In genomic region chr13:32170841-32171240, GRCh38 we compare ENCODE assay signal across 25 cellular contexts.
DNase-seq lines count a peak whose midpoint lies in the region; ATAC-seq, FAIRE-seq and TF ChIP-seq lines count a peak whose summit lies in the region.
"Had no signal": no experiment of that assay in that cellular context is flagged by ENCODE, and none has a peak within 500 bp of the region (broad histone marks: within the 10 kb centered on the region; RNA-seq: fewer than 3 reads in every experiment).

No MANE protein-coding gene starts in this region.

- 94% methylated on average over 4 of the region's 4 CpGs for WGBS in HepG2 (ENCODE audit: low lambda C conversion rate)
- WGBS in right lobe of liver (ENCODE audit: insufficient coverage, low coverage, low lambda C conversion rate, missing lambda C conversion rate) = 94% methylated on average over 4 of the region's 4 CpGs

- no peaks in the 10 kb centered on the region for H3K27me3 Mint-ChIP-seq in activated CD8-positive, alpha-beta memory T cell treated with anti-CD3 and anti-CD28 coated beads, Interleukin-2, amount 10 ng/mL, durations not matched to agents 7 days and 5 days
- H3K27me3 Mint-ChIP-seq: CD4-positive, alpha-beta memory T cell had no signal

- POLR2A ChIA-PET in HepG2 (lab: Yijun Ruan, JAX) = no interaction called here

- no peak overlapping the region for H3K9ac ChIP-seq in HepG2 (ENCODE audit: insufficient read depth, low read depth, low read length)
- H3K9ac ChIP-seq: BLaER1 had no signal

- peaks cover 33% of the 10 kb centered on the region for H3K4me1 ChIP-seq in HepG2 (ENCODE audit: insufficient read depth, low read length)
- peaks cover 0 to 1% (median 0%) of the 10 kb centered on the region in 4 donors for H3K4me1 ChIP-seq in right lobe of liver
- H3K4me1 ChIP-seq: A549, BLaER1 had no signal

- no TSS peak for BruUV-seq in HepG2 (replicated peaks; lab: Mats Ljungman, UMichigan)

- H2AFZ ChIP-seq in HepG2 (ENCODE audit: low read length) = no peak overlapping the region

- no peaks in the 10 kb centered on the region for H3K9me3 Mint-ChIP-seq in activated CD8-positive, alpha-beta memory T cell treated with anti-CD3 and anti-CD28 coated beads, Interleukin-2, amount 10 ng/mL, durations not matched to agents 7 days and 5 days (ENCODE audit: low read depth)
- H3K9me3 Mint-ChIP-seq: CD14-positive monocyte; CD4-positive, CD25-positive, alpha-beta regulatory T cell; CD8-positive, alpha-beta memory T cell had no signal

- TF ChIP-seq EP300 in HepG2 (IDR thresholded peaks at IDR 0.05; ENCODE audit: low read depth in 2 of 2, low read length in 2 of 2) = no peak
- TF ChIP-seq EP300 in HepG2 (CRISPR knock-in tag; IDR thresholded peaks at IDR 0.05; ENCODE audit: borderline replicate concordance) = no peak

- H3K79me2 ChIP-seq in HepG2 (ENCODE audit: insufficient read depth, low read length) = no peaks in the 10 kb centered on the region

- no peak for ATAC-seq in HepG2
- ATAC-seq in right lobe of liver = no peak
- no peak for ATAC-seq in activated CD8-positive, alpha-beta memory T cell treated with anti-CD3 and anti-CD28 coated beads, Interleukin-2, amount 10 ng/mL, durations not matched to agents 7 days and 5 days
- ATAC-seq: A549, GM12878 had no signal

- H3K9me3 ChIP-seq in HepG2 (ENCODE audit: low read length) (no peaks in the 10 kb centered on the region), right lobe of liver (no peaks in the 10 kb centered on the region)
- H3K9me3 ChIP-seq: A549, BE2C, BLaER1 had no signal

- H3K36me3 Mint-ChIP-seq in activated CD8-positive, alpha-beta memory T cell treated with anti-CD3 and anti-CD28 coated beads, Interleukin-2, amount 10 ng/mL, durations not matched to agents 7 days and 5 days = no peaks in the 10 kb centered on the region

- H4K20me1 ChIP-seq in HepG2 (ENCODE audit: insufficient read depth, low read length) = no peaks in the 10 kb centered on the region
- H4K20me1 ChIP-seq: BLaER1 had no signal

- no peak overlapping the region for H3K27ac ChIP-seq in HepG2 (ENCODE audit: extremely low read length, insufficient read depth, low read length)
- H3K27ac ChIP-seq in right lobe of liver = no peak overlapping the region
- H3K27ac ChIP-seq: 22Rv1, A549, BLaER1 had no signal

- in situ Hi-C loops in HepG2 (cut with HindIII; ENCODE audit: extremely low pct_ligation_motif_present, low pct_unique_long_range_greater_than_20kb) = no loop called here

- H3K4me2 ChIP-seq in HepG2 (ENCODE audit: low read depth, low read length) = no peak overlapping the region
- H3K4me2 ChIP-seq: A549, BLaER1 had no signal

- peaks cover 3 to 4% of the 10 kb centered on the region in 2 experiments for H3K36me3 ChIP-seq in HepG2 (replicated peaks in 1 of 2; ENCODE audit: control insufficient read depth in 1 of 2, insufficient read depth in 2 of 2, low read length in 2 of 2)
- no peaks in the 10 kb centered on the region for H3K36me3 ChIP-seq in right lobe of liver
- H3K36me3 ChIP-seq: BLaER1 had no signal

- intact Hi-C loops in HepG2 (cut with micrococcal nuclease; ENCODE audit: unreplicated experiment) = no loop called here
- intact Hi-C loops in right lobe of liver (cut with DNase I) = no loop called here

- TF ChIP-seq CTCF in HepG2 (CRISPR knock-in tag; IDR thresholded peaks at IDR 0.05) (no peak), right lobe of liver (IDR thresholded peaks at IDR 0.05) (no peak)

- no peak for FAIRE-seq in HepG2 (lab: Jason Lieb, UNC)
- FAIRE-seq: A549, GM12878, GM12892, GM18507 had no signal

- TF ChIP-seq RAD21 in HepG2 (CRISPR knock-in tag; IDR thresholded peaks at IDR 0.05) = no peak

- TF ChIP-seq POLR2A in HepG2 (IDR thresholded peaks at IDR 0.05; ENCODE audit: insufficient read depth in 1 of 2, low read depth in 2 of 2, low read length in 2 of 2) = no peak
- no peak for TF ChIP-seq POLR2A in right lobe of liver (IDR thresholded peaks at IDR 0.05)

- DNase-seq in HepG2 (ENCODE audit: low spot score) = no peak
- DNase-seq in right lobe of liver = no peak
- DNase-seq in amniotic epithelial cell (ENCODE audit: low read depth) = peak; percentile 39
- DNase-seq in NCI-H1417 (lab: John Stamatoyannopoulos, UW) = no peak
- no peak for DNase-seq in activated CD8-positive, alpha-beta memory T cell treated with anti-CD3 and anti-CD28 coated beads, Interleukin-2, amount 10 ng/mL, durations not matched to agents 7 days and 5 days
- DNase-seq: BE2C; C1 segment of cervical spinal cord; CD4-positive, alpha-beta memory T cell; CD4-positive, CD25-positive, alpha-beta regulatory T cell; CD8-positive, alpha-beta memory T cell; COR-L47; DMS 273 treated with DMSO at 0.1 percent for 48 hours; DMS153; DMS53; DMS79; DND-41; EL; GDM1 had no signal

- no peak overlapping the region for H3K27ac Mint-ChIP-seq in activated CD8-positive, alpha-beta memory T cell treated with anti-CD3 and anti-CD28 coated beads, Interleukin-2, amount 10 ng/mL, durations not matched to agents 7 days and 5 days
- H3K27ac Mint-ChIP-seq: CD4-positive, alpha-beta memory T cell; CD4-positive, CD25-positive, alpha-beta regulatory T cell had no signal

- CTCF ChIA-PET in HepG2 (lab: Yijun Ruan, JAX; ENCODE audit: low intra/inter-chr PET ratio, low total read pairs) = no interaction called here
- CTCF ChIA-PET in activated CD8-positive, alpha-beta memory T cell treated with anti-CD3 and anti-CD28 coated beads, Interleukin-2, amount 10 ng/mL, durations not matched to agents 7 days and 5 days (lab: Charles Lee) = no interaction called here

- H3K4me3 Mint-ChIP-seq in activated CD8-positive, alpha-beta memory T cell treated with anti-CD3 and anti-CD28 coated beads, Interleukin-2, amount 10 ng/mL, durations not matched to agents 7 days and 5 days = no peak overlapping the region
- H3K4me3 Mint-ChIP-seq: CD14-positive monocyte; CD4-positive, alpha-beta memory T cell; CD4-positive, CD25-positive, alpha-beta regulatory T cell; CD8-positive, alpha-beta memory T cell had no signal

- H3K4me3 ChIP-seq in HepG2 (replicated peaks in 1 of 3; ENCODE audit: insufficient read depth in 1 of 3, low read depth in 2 of 3, low read length in 3 of 3) (no peak overlapping the region), right lobe of liver (no peak overlapping the region)
- H3K4me3 ChIP-seq: A549, BLaER1, GM12878 had no signal

- H3K27me3 ChIP-seq in HepG2 (ENCODE audit: control insufficient read depth in 1 of 2, insufficient read depth in 2 of 2, low read length in 2 of 2) (no peaks in the 10 kb centered on the region), right lobe of liver (no peaks in the 10 kb centered on the region)
- H3K27me3 ChIP-seq: BE2C, BLaER1 had no signal

- no peaks in the 10 kb centered on the region for H3K4me1 Mint-ChIP-seq in activated CD8-positive, alpha-beta memory T cell treated with anti-CD3 and anti-CD28 coated beads, Interleukin-2, amount 10 ng/mL, durations not matched to agents 7 days and 5 days
- H3K4me1 Mint-ChIP-seq: CD4-positive, alpha-beta memory T cell; CD4-positive, CD25-positive, alpha-beta regulatory T cell; CD8-positive, alpha-beta memory T cell had no signal

TF ChIP-seq in HepG2, 621 proteins besides CTCF, POLR2A, EP300 and RAD21:
- TF ChIP-seq CEBPB (IDR thresholded peaks at IDR 0.05; ENCODE audit: borderline replicate concordance, low read depth, low read length) (peak; percentile 65), ZNF841 (CRISPR knock-in tag; IDR thresholded peaks at IDR 0.05; ENCODE audit: borderline replicate concordance) (no peak)
